ENCODE assay signal across 1 cellular context in genomic region chr19:33507021-33507956, GRCh38.
TF ChIP-seq lines count a peak whose summit lies in the region.

No MANE protein-coding gene starts in this region.

TF ChIP-seq in H1, 55 proteins besides CTCF, POLR2A, EP300 and RAD21:
- TF ChIP-seq RFX5 (IDR thresholded peaks at IDR 0.05; ENCODE audit: borderline replicate concordance, low read depth, low read length) (no peak), SAP30 (IDR thresholded peaks at IDR 0.05; ENCODE audit: insufficient read depth, insufficient replicate concordance, low read length) (no peak), TEAD4 (IDR thresholded peaks at IDR 0.05; ENCODE audit: low read depth, low read length) (no peak), CTBP2 (IDR thresholded peaks at IDR 0.05; ENCODE audit: borderline replicate concordance, insufficient read depth, insufficient read length, low read length) (no peak), TBP (IDR thresholded peaks at IDR 0.05; ENCODE audit: low read depth, low read length) (no peak), ZNF274 (IDR thresholded peaks at IDR 0.05; ENCODE audit: borderline replicate concordance, extremely low read depth, low read length) (no peak), GTF2F1 (IDR thresholded peaks at IDR 0.05; ENCODE audit: borderline replicate concordance, low read depth, low read length) (no peak), HDAC2 (IDR thresholded peaks at IDR 0.05; ENCODE audit: borderline replicate concordance in 1 of 2, low read depth in 2 of 2, low read length in 2 of 2) (no peak), NRF1 (IDR thresholded peaks at IDR 0.05; ENCODE audit: low read depth, low read length) (no peak), HDAC6 (IDR thresholded peaks at IDR 0.05; ENCODE audit: low read depth, low read length) (no peak), POLR2AphosphoS5 (IDR thresholded peaks at IDR 0.05; ENCODE audit: low read depth, low read length) (no peak), ASH2L (IDR thresholded peaks at IDR 0.05; ENCODE audit: low read length) (no peak), BCL11A (IDR thresholded peaks at IDR 0.05; ENCODE audit: low read depth in 2 of 2, low read length in 2 of 2) (no peak), KDM1A (IDR thresholded peaks at IDR 0.05; ENCODE audit: borderline replicate concordance, low read length) (no peak), KDM5A (IDR thresholded peaks at IDR 0.05; ENCODE audit: low read length) (no peak), RNF2 (IDR thresholded peaks at IDR 0.05; ENCODE audit: borderline replicate concordance, low read depth, low read length, missing control alignments, poor library complexity, severe bottlenecking) (no peak), SP4 (IDR thresholded peaks at IDR 0.05; ENCODE audit: low read length) (no peak)
